ENCODE assay signal across 8 cellular contexts in the genomic region with DNA sequence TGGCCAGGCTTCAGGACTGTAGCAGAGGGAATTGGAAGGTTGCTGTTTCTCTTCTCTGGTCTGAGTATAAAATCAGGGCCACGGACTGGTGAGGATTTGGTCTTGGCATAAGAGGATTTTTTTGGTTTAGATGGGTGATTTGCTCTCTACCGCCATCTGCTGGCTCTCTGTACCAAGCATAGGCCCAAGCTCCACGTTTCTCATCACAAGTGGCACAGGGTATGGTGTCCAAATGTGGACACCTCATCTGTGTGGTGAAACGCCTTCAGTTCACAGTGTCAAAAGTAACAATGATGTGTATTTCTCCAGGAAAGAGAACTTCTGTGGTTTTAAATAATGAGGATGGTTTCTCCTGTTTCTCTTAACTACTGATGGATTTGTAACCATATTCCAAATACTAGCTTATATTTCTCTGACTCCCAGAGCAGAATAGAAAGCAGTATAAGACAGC.
DNase-seq lines count a peak whose midpoint lies in the region; ATAC-seq and TF ChIP-seq lines count a peak whose summit lies in the region.

No MANE protein-coding gene starts in this region.

- no peaks in the 10 kb centered on the region for H3K79me1 ChIP-seq in IMR-90 (ENCODE audit: low read depth in 1 of 2, low read length in 2 of 2)

- H3K9me3 Mint-ChIP-seq in Caco-2 (ENCODE audit: unreplicated experiment): no peaks in the 10 kb centered on the region

- peaks cover 6% of the 10 kb centered on the region for H3K4me1 Mint-ChIP-seq in Caco-2 (ENCODE audit: low read depth, unreplicated experiment)

- no peak overlapping the region for H3K14ac ChIP-seq in IMR-90 (replicated peaks; ENCODE audit: low read depth, low read length)

- peak overlapping the region; percentile 46 for H2AFZ ChIP-seq in IMR-90 (replicated peaks; ENCODE audit: low read length, poor library complexity)
- H2AFZ ChIP-seq in parathyroid adenoma: peak overlapping the region; percentile 77

- POLR2A ChIA-PET in Caco-2 (lab: Charles Lee) (no interaction called here), IMR-90 (lab: Charles Lee; ENCODE audit: unreplicated experiment) (no interaction called here)

- no peak overlapping the region for H3K4ac ChIP-seq in IMR-90 (ENCODE audit: low read depth, low read length)

- no peak overlapping the region for H2AK9ac ChIP-seq in IMR-90 (replicated peaks; ENCODE audit: low read depth, low read length, poor library complexity)

- H3K36me3 ChIP-seq in Caco-2 (ENCODE audit: control insufficient read depth, insufficient read depth, low read length) (no peaks in the 10 kb centered on the region), IMR-90 (ENCODE audit: control insufficient read depth, insufficient read depth, low read length) (no peaks in the 10 kb centered on the region), gastroesophageal sphincter (no peaks in the 10 kb centered on the region), parathyroid adenoma (ENCODE audit: control insufficient read depth, insufficient read depth, low read length) (no peaks in the 10 kb centered on the region), upper lobe of right lung (no peaks in the 10 kb centered on the region)

- no peak overlapping the region for H2BK120ac ChIP-seq in IMR-90 (ENCODE audit: low read depth, low read length)

- H3K9me3 ChIP-seq in Caco-2: no peaks in the 10 kb centered on the region
- no peaks in the 10 kb centered on the region for H3K9me3 ChIP-seq in IMR-90 (ENCODE audit: control insufficient read depth, insufficient read depth, low read length)
- H3K9me3 ChIP-seq in gastroesophageal sphincter: no peaks in the 10 kb centered on the region
- H3K9me3 ChIP-seq in parathyroid adenoma (ENCODE audit: control insufficient read depth, low read length): no peaks in the 10 kb centered on the region
- no peaks in the 10 kb centered on the region for H3K9me3 ChIP-seq in upper lobe of right lung

- no peak overlapping the region for H4K91ac ChIP-seq in IMR-90 (ENCODE audit: insufficient read depth, low read depth, low read length)

- H2BK20ac ChIP-seq in IMR-90 (ENCODE audit: low read depth, low read length): no peak overlapping the region

- no peak for TF ChIP-seq POLR2A in IMR-90 (IDR thresholded peaks at IDR 0.05; ENCODE audit: low read depth, low read length)
- TF ChIP-seq POLR2A in gastroesophageal sphincter (IDR thresholded peaks at IDR 0.05): no peak

- intact Hi-C loops in Caco-2 (cut with micrococcal nuclease; ENCODE audit: unreplicated experiment): loop anchor here (5.0 kb wide), 4 partner anchors 116 to 731 kb away; a partner anchor contains a TSS
- intact Hi-C loops in IMR-90 (cut with micrococcal nuclease): loop anchor here (1.0 to 2.0 kb wide), 2 partner anchors 116 to 731 kb away; a partner anchor contains a TSS
- intact Hi-C loops in upper lobe of right lung (cut with DNase I): no loop called here

- WGBS in IMR-90 (ENCODE audit: extremely low coverage in 2 of 2, insufficient read length in 1 of 2), 2 experiments: no CpG with 5 or more reads among the region's 4 CpGs
- 0 to 8% methylated on average over 4 of the region's 4 CpGs for WGBS in gastroesophageal sphincter (ENCODE audit: low coverage in 1 of 2), 2 donors

- H3K9me1 ChIP-seq in IMR-90 (ENCODE audit: insufficient read depth, low read length): no peaks in the 10 kb centered on the region

- H3K27me3 ChIP-seq in Caco-2 (replicated peaks; ENCODE audit: control insufficient read depth, insufficient read depth, low read length) (no peaks in the 10 kb centered on the region), IMR-90 (ENCODE audit: control insufficient read depth, insufficient read depth, low read length) (peaks cover 18% of the 10 kb centered on the region), gastroesophageal sphincter (no peaks in the 10 kb centered on the region), parathyroid adenoma (ENCODE audit: control insufficient read depth, insufficient read depth, low read length) (no peaks in the 10 kb centered on the region), upper lobe of right lung (no peaks in the 10 kb centered on the region)

- TF ChIP-seq RAD21 in IMR-90 (IDR thresholded peaks at IDR 0.05; ENCODE audit: low read length): peak; percentile 67

- H3K4me3 ChIP-seq in Caco-2 (ENCODE audit: low read depth, low read length): no peak overlapping the region
- H3K4me3 ChIP-seq in IMR-90 (ENCODE audit: insufficient read depth, low read depth, low read length): no peak overlapping the region
- H3K4me3 ChIP-seq in gastroesophageal sphincter: no peak overlapping the region
- no peak overlapping the region for H3K4me3 ChIP-seq in parathyroid adenoma (ENCODE audit: low read depth, low read length)
- H3K4me3 ChIP-seq in upper lobe of right lung: no peak overlapping the region

- H3K9ac ChIP-seq in IMR-90 (ENCODE audit: low read depth, low read length): no peak overlapping the region
- H3K9ac ChIP-seq in parathyroid adenoma: no peak overlapping the region

- H4K8ac ChIP-seq in IMR-90 (ENCODE audit: low read depth in 2 of 2, low read length in 2 of 2): no peak overlapping the region

- H3K79me2 ChIP-seq in parathyroid adenoma: no peaks in the 10 kb centered on the region

- H3K4me1 ChIP-seq in Caco-2 (no peaks in the 10 kb centered on the region), IMR-90 (ENCODE audit: control insufficient read depth, insufficient read depth, low read length) (no peaks in the 10 kb centered on the region; the same call in 1 of the 2 replicates), gastroesophageal sphincter (no peaks in the 10 kb centered on the region), parathyroid adenoma (no peaks in the 10 kb centered on the region), upper lobe of right lung (no peaks in the 10 kb centered on the region)

- ATAC-seq in GM19438 (IDR thresholded peaks at IDR 0.05; ENCODE audit: low read depth, unreplicated experiment) (peak; percentile 70), IMR-90 (ENCODE audit: low read depth) (peak; percentile 95), gastroesophageal sphincter (peak; percentile 81), upper lobe of right lung (peak; percentile 90)

- DNase-seq in Caco-2: peak; percentile 62 to 70
- peak; percentile 68 for DNase-seq in IMR-90
- peak; percentile 79 to 89 for DNase-seq in SHP77 (lab: John Stamatoyannopoulos, UW)
- DNase-seq in activated effector memory CD4-positive, alpha-beta T cell treated with anti-CD3 and anti-CD28 coated beads, Interleukin-2, amount 50 U/mL, for 16 hours: peak; percentile 82
- DNase-seq in upper lobe of right lung: no peak

- H3K27me3 Mint-ChIP-seq in Caco-2 (ENCODE audit: insufficient read depth, unreplicated experiment): no peaks in the 10 kb centered on the region

- BruUV-seq in Caco-2 (replicated peaks; lab: Mats Ljungman, UMichigan) (no TSS peak), IMR-90 (replicated peaks; lab: Mats Ljungman, UMichigan) (no TSS peak)

- H3K23ac ChIP-seq in IMR-90 (ENCODE audit: low read depth, low read length): no peak overlapping the region

- dilution Hi-C loops in IMR-90 (cut with HindIII; ENCODE audit: low sequenced_read_pairs, unreplicated experiment): no loop called here

- H3K27ac Mint-ChIP-seq in Caco-2 (ENCODE audit: unreplicated experiment): no peak overlapping the region

- H3K56ac ChIP-seq in IMR-90 (ENCODE audit: extremely low read depth, insufficient read depth, low read length): no peak overlapping the region

- no peak overlapping the region for H3K18ac ChIP-seq in IMR-90 (ENCODE audit: low read depth, low read length)

- no peak for TF ChIP-seq EP300 in gastroesophageal sphincter (IDR thresholded peaks at IDR 0.05)

- CTCF ChIA-PET in Caco-2 (lab: Charles Lee): interaction anchor here (0.5 to 1.8 kb wide), 18 partner anchors 12 to 732 kb away, joined by 3 to 18 read pairs (median 4); no protein-coding TSS in a partner anchor
- CTCF ChIA-PET in IMR-90 (lab: Yijun Ruan, JAX): interaction anchor here (0.6 to 2.2 kb wide), 17 partner anchors 8 to 723 kb away, joined by 3 to 9 read pairs (median 4); a partner anchor contains a TSS

- no peak overlapping the region for H4K5ac ChIP-seq in IMR-90 (ENCODE audit: low read depth, low read length)

- H4K20me1 ChIP-seq in IMR-90 (ENCODE audit: insufficient read depth, low read length): no peaks in the 10 kb centered on the region

- H2BK15ac ChIP-seq in IMR-90 (ENCODE audit: low read depth, low read length): no peak overlapping the region

- no peak overlapping the region for H2BK5ac ChIP-seq in IMR-90 (ENCODE audit: low read depth, low read length, poor library complexity, severe bottlenecking)

- TF ChIP-seq CTCF in Caco-2 (IDR thresholded peaks at IDR 0.05; ENCODE audit: insufficient read depth in 1 of 2, low read depth in 1 of 2, low read length in 1 of 2, severe bottlenecking in 1 of 2, unreplicated experiment in 1 of 2): peak; percentile 91 to 94
- peak; percentile 80 for TF ChIP-seq CTCF in IMR-90 (conservative IDR thresholded peaks at IDR 0.05; ENCODE audit: low read depth, low read length)
- TF ChIP-seq CTCF in gastroesophageal sphincter (IDR thresholded peaks at IDR 0.05): peak; percentile 75 to 88 (median 82)
- TF ChIP-seq CTCF in parathyroid adenoma (IDR thresholded peaks at IDR 0.05): peak; percentile 88
- peak; percentile 96 for TF ChIP-seq CTCF in upper lobe of right lung (IDR thresholded peaks at IDR 0.05)

- no peak overlapping the region for H3K4me3 Mint-ChIP-seq in Caco-2 (ENCODE audit: unreplicated experiment)

- H3K27ac ChIP-seq in IMR-90 (ENCODE audit: insufficient read depth, low read length): no peak overlapping the region
- H3K27ac ChIP-seq in gastroesophageal sphincter: no peak overlapping the region
- H3K27ac ChIP-seq in parathyroid adenoma: no peak overlapping the region
- no peak overlapping the region for H3K27ac ChIP-seq in upper lobe of right lung

- H3K4me2 ChIP-seq in IMR-90 (ENCODE audit: low read depth, low read length): no peak overlapping the region
- H3K4me2 ChIP-seq in parathyroid adenoma (ENCODE audit: low read length): no peak overlapping the region

- no peaks in the 10 kb centered on the region for H3K36me3 Mint-ChIP-seq in Caco-2 (ENCODE audit: insufficient read depth, unreplicated experiment)

- no peak overlapping the region for H2AK5ac ChIP-seq in IMR-90 (ENCODE audit: low read depth, low read length)

- in situ Hi-C loops in IMR-90 (cut with MboI; ENCODE audit: low sequenced_read_pairs): loop anchor here (5.0 kb wide), 1 partner anchor 736 kb away; no protein-coding TSS in a partner anchor

TF ChIP-seq in IMR-90, 13 proteins besides CTCF, POLR2A, EP300 and RAD21:
- peak; percentile 84 for TF ChIP-seq SMC3 (IDR thresholded peaks at IDR 0.05; ENCODE audit: low read depth, low read length)
- TF ChIP-seq, protein P1, sequence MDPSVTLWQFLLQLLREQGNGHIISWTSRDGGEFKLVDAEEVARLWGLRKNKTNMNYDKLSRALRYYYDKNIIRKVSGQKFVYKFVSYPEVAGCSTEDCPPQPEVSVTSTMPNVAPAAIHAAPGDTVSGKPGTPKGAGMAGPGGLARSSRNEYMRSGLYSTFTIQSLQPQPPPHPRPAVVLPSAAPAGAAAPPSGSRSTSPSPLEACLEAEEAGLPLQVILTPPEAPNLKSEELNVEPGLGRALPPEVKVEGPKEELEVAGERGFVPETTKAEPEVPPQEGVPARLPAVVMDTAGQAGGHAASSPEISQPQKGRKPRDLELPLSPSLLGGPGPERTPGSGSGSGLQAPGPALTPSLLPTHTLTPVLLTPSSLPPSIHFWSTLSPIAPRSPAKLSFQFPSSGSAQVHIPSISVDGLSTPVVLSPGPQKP (IDR thresholded peaks at IDR 0.05; ENCODE audit: borderline replicate concordance, low read depth, low read length): no peak
